Comparison of ENCODE assay signal across 19 cellular contexts in genomic region chr1:29753771-29754607, GRCh38.
DNase-seq lines count a peak whose midpoint lies in the region; ATAC-seq and TF ChIP-seq lines count a peak whose summit lies in the region.
"Had no signal": no experiment of that assay in that cellular context is flagged by ENCODE, and none has a peak within 500 bp of the region (broad histone marks: within the 10 kb centered on the region; RNA-seq: fewer than 3 reads in every experiment).

No MANE protein-coding gene starts in this region.

- POLR2A ChIA-PET in activated CD4-positive, alpha-beta memory T cell treated with anti-CD3 and anti-CD28 coated beads, Interleukin-2, amount 10 ng/mL, durations not matched to agents 7 days and 5 days (lab: Charles Lee) = no interaction called here
- POLR2A ChIA-PET in activated CD4-positive, alpha-beta memory T cell treated with anti-CD3 and anti-CD28 coated beads for 36 hours (lab: Charles Lee) = no interaction called here

- intact Hi-C loops in activated CD4-positive, alpha-beta memory T cell treated with anti-CD3 and anti-CD28 coated beads for 36 hours (cut with micrococcal nuclease) = no loop called here

- CTCF ChIA-PET in activated CD4-positive, alpha-beta memory T cell treated with anti-CD3 and anti-CD28 coated beads, Interleukin-2, amount 10 ng/mL, durations not matched to agents 7 days and 5 days (lab: Charles Lee) = no interaction called here
- CTCF ChIA-PET in activated CD4-positive, alpha-beta memory T cell treated with anti-CD3 and anti-CD28 coated beads for 36 hours (lab: Charles Lee) = no interaction called here

- no peak overlapping the region for H3K27ac Mint-ChIP-seq in activated CD4-positive, alpha-beta memory T cell treated with anti-CD3 and anti-CD28 coated beads, Interleukin-2, amount 10 ng/mL, durations not matched to agents 7 days and 5 days
- no peak overlapping the region for H3K27ac Mint-ChIP-seq in activated CD4-positive, alpha-beta memory T cell treated with anti-CD3 and anti-CD28 coated beads for 36 hours
- H3K27ac Mint-ChIP-seq in glutamatergic neuron (ENCODE audit: unreplicated experiment) (peak overlapping the region; percentile 93), type B pancreatic cell (no peak overlapping the region)
- H3K27ac Mint-ChIP-seq: activated CD4-positive, alpha-beta T cell treated with anti-CD3 and anti-CD28 coated beads, Interleukin-2, amount 10 ng/mL, durations not matched to agents 7 days and 5 days; T-helper 17 cell had no signal

- H3K4me3 Mint-ChIP-seq in activated CD4-positive, alpha-beta memory T cell treated with anti-CD3 and anti-CD28 coated beads, Interleukin-2, amount 10 ng/mL, durations not matched to agents 7 days and 5 days = no peak overlapping the region
- no peak overlapping the region for H3K4me3 Mint-ChIP-seq in activated CD4-positive, alpha-beta memory T cell treated with anti-CD3 and anti-CD28 coated beads for 36 hours
- H3K4me3 Mint-ChIP-seq in glutamatergic neuron (ENCODE audit: unreplicated experiment) = peak overlapping the region; percentile 12
- H3K4me3 Mint-ChIP-seq in type B pancreatic cell = no peak overlapping the region
- H3K4me3 Mint-ChIP-seq: activated CD4-positive, alpha-beta T cell treated with anti-CD3 and anti-CD28 coated beads, Interleukin-2, amount 10 ng/mL, durations not matched to agents 7 days and 5 days; neural crest cell; T-helper 17 cell had no signal

- no peaks in the 10 kb centered on the region for H3K9me3 Mint-ChIP-seq in activated CD4-positive, alpha-beta memory T cell treated with anti-CD3 and anti-CD28 coated beads, Interleukin-2, amount 10 ng/mL, durations not matched to agents 7 days and 5 days
- no peaks in the 10 kb centered on the region for H3K9me3 Mint-ChIP-seq in activated CD4-positive, alpha-beta memory T cell treated with anti-CD3 and anti-CD28 coated beads for 36 hours
- H3K9me3 Mint-ChIP-seq in glutamatergic neuron (ENCODE audit: unreplicated experiment) = peaks cover 11% of the 10 kb centered on the region
- H3K9me3 Mint-ChIP-seq in type B pancreatic cell = no peaks in the 10 kb centered on the region
- H3K9me3 Mint-ChIP-seq: activated CD4-positive, alpha-beta T cell treated with anti-CD3 and anti-CD28 coated beads, Interleukin-2, amount 10 ng/mL, durations not matched to agents 7 days and 5 days; neural crest cell had no signal

- DNase-seq in activated CD4-positive, alpha-beta memory T cell treated with anti-CD3 and anti-CD28 coated beads, Interleukin-2, amount 10 ng/mL, durations not matched to agents 7 days and 5 days = peak; percentile 7
- DNase-seq in activated CD4-positive, alpha-beta memory T cell treated with anti-CD3 and anti-CD28 coated beads for 36 hours = no peak
- DNase-seq in NCI-H524 (lab: John Stamatoyannopoulos, UW) (peak; percentile 40 to 75), glutamatergic neuron (peak; percentile 35), type B pancreatic cell (ENCODE audit: extremely low spot score, unreplicated experiment) (peak; percentile 45)
- DNase-seq in activated CD4-positive, alpha-beta T cell treated with anti-CD3 and anti-CD28 coated beads for 4 hours = no peak
- DNase-seq: activated CD4-positive, alpha-beta T cell treated with anti-CD3 and anti-CD28 coated beads, Interleukin-2, amount 10 ng/mL, durations not matched to agents 7 days and 5 days; activated effector memory CD4-positive, alpha-beta T cell treated with Interleukin-2 at 50 U/mL for 16 hours; foreskin fibroblast; NCI-H1436; small intestine; stimulated activated naive CD8-positive, alpha-beta T cell treated with anti-CD3 and anti-CD28 coated beads, Interleukin-15, Interleukin-2, amounts not matched to agents 100 U/mL and 50 U/mL, for 24 hours; T-helper 17 cell; tibial artery had no signal

- H3K4me1 Mint-ChIP-seq in activated CD4-positive, alpha-beta memory T cell treated with anti-CD3 and anti-CD28 coated beads, Interleukin-2, amount 10 ng/mL, durations not matched to agents 7 days and 5 days = no peaks in the 10 kb centered on the region
- H3K4me1 Mint-ChIP-seq in activated CD4-positive, alpha-beta memory T cell treated with anti-CD3 and anti-CD28 coated beads for 36 hours (ENCODE audit: low read depth) = no peaks in the 10 kb centered on the region
- H3K4me1 Mint-ChIP-seq in glutamatergic neuron (ENCODE audit: low read depth, unreplicated experiment) (peaks cover 48% of the 10 kb centered on the region), type B pancreatic cell (ENCODE audit: unreplicated experiment) (no peaks in the 10 kb centered on the region)
- H3K4me1 Mint-ChIP-seq: activated CD4-positive, alpha-beta T cell treated with anti-CD3 and anti-CD28 coated beads, Interleukin-2, amount 10 ng/mL, durations not matched to agents 7 days and 5 days; neural crest cell; T-helper 17 cell had no signal

- ATAC-seq in GM21825 (IDR thresholded peaks at IDR 0.05; ENCODE audit: unreplicated experiment) = no peak
- no peak for ATAC-seq in GM19397 (IDR thresholded peaks at IDR 0.05; ENCODE audit: unreplicated experiment)
- ATAC-seq: A549; Panc1; stimulated activated naive CD8-positive, alpha-beta T cell treated with anti-CD3 and anti-CD28 coated beads, Interleukin-15, Interleukin-2, amounts not matched to agents 100 U/mL and 50 U/mL, for 24 hours; T-helper 17 cell had no signal

- TF ChIP-seq CTCF in glutamatergic neuron (IDR thresholded peaks at IDR 0.05; ENCODE audit: partially characterized antibody, unreplicated experiment) = no peak
- TF ChIP-seq CTCF in type B pancreatic cell (conservative IDR thresholded peaks at IDR 0.05) = no peak

- H3K36me3 Mint-ChIP-seq in activated CD4-positive, alpha-beta memory T cell treated with anti-CD3 and anti-CD28 coated beads, Interleukin-2, amount 10 ng/mL, durations not matched to agents 7 days and 5 days (ENCODE audit: low read depth) = no peaks in the 10 kb centered on the region
- H3K36me3 Mint-ChIP-seq in activated CD4-positive, alpha-beta memory T cell treated with anti-CD3 and anti-CD28 coated beads for 36 hours = no peaks in the 10 kb centered on the region
- H3K36me3 Mint-ChIP-seq in glutamatergic neuron (ENCODE audit: unreplicated experiment) (no peaks in the 10 kb centered on the region), type B pancreatic cell (no peaks in the 10 kb centered on the region)

- peaks cover 6% of the 10 kb centered on the region for H3K27me3 Mint-ChIP-seq in activated CD4-positive, alpha-beta memory T cell treated with anti-CD3 and anti-CD28 coated beads, Interleukin-2, amount 10 ng/mL, durations not matched to agents 7 days and 5 days
- H3K27me3 Mint-ChIP-seq in activated CD4-positive, alpha-beta memory T cell treated with anti-CD3 and anti-CD28 coated beads for 36 hours = peaks cover 6% of the 10 kb centered on the region
- peaks cover 11% of the 10 kb centered on the region for H3K27me3 Mint-ChIP-seq in glutamatergic neuron (ENCODE audit: unreplicated experiment)
- peaks cover 28% of the 10 kb centered on the region for H3K27me3 Mint-ChIP-seq in type B pancreatic cell

Comparison
In these comparisons a context has a peak if more than half of its experiments do, and no peak if none do; other contexts are left out.
1. DNase-seq: peak in activated CD4-positive, alpha-beta memory T cell treated with anti-CD3 and anti-CD28 coated beads, Interleukin-2, amount 10 ng/mL, durations not matched to agents 7 days and 5 days (single experiment), NCI-H524 (2 of 2), glutamatergic neuron (single experiment) and type B pancreatic cell (single experiment); none in activated CD4-positive, alpha-beta memory T cell treated with anti-CD3 and anti-CD28 coated beads for 36 hours (single experiment) and activated CD4-positive, alpha-beta T cell treated with anti-CD3 and anti-CD28 coated beads for 4 hours (0 of 2).